Comparison of ENCODE assay signal across 8 cellular contexts in genomic region chr7:43439631-43440401, GRCh38.
DNase-seq lines count a peak whose midpoint lies in the region.

No MANE protein-coding gene starts in this region.

- no peak overlapping the region for H3K27ac Mint-ChIP-seq in immature natural killer cell

- H3K4me1 Mint-ChIP-seq in immature natural killer cell, result no peaks in the 10 kb centered on the region

- no peaks in the 10 kb centered on the region for H3K9me3 Mint-ChIP-seq in immature natural killer cell

- no peaks in the 10 kb centered on the region for H3K36me3 Mint-ChIP-seq in immature natural killer cell

- H3K27me3 Mint-ChIP-seq in immature natural killer cell (ENCODE audit: low read depth in 3 of 3), result peaks cover 0 to 7% (median 0%) of the 10 kb centered on the region in 3 donors

- H3K36me3 ChIP-seq in adipocyte (ENCODE audit: control insufficient read depth, insufficient read depth, low read length, severe bottlenecking), result no peaks in the 10 kb centered on the region

- no peak overlapping the region for H3K4me3 Mint-ChIP-seq in immature natural killer cell

- peaks cover 3% of the 10 kb centered on the region for H3K27me3 ChIP-seq in adipocyte (replicated peaks; ENCODE audit: control insufficient read depth, insufficient read depth, low read length)

- H3K9me3 ChIP-seq in adipocyte (ENCODE audit: control insufficient read depth, low read length), result no peaks in the 10 kb centered on the region

- DNase-seq in Ammon's horn (ENCODE audit: low spot score), result peak; percentile 47
- DNase-seq in GM19238 (ENCODE audit: insufficient read length, low spot score), result peak; percentile 76
- DNase-seq in HuH-7 (ENCODE audit: low spot score), result peak; percentile 95
- peak; percentile 18 for DNase-seq in SKM-1 (lab: John Stamatoyannopoulos, UW; ENCODE audit: unreplicated experiment)
- DNase-seq in adipocyte (ENCODE audit: low read depth), result peak; percentile 51
- peak; percentile 2 to 31 (median 27) for DNase-seq in immature natural killer cell
- DNase-seq in stimulated activated CD4-positive, alpha-beta T cell treated with anti-CD3 and anti-CD28 coated beads, Interleukin-4, amount 100 ng/mL, for 24 hours, result peak; percentile 59
- DNase-seq in ureter (ENCODE audit: low spot score), result no peak

- H3K9ac ChIP-seq in adipocyte (ENCODE audit: low read length), result no peak overlapping the region

- H3K4me1 ChIP-seq in adipocyte (ENCODE audit: control insufficient read depth, insufficient read depth, low read length), result no peaks in the 10 kb centered on the region

- H3K4me3 ChIP-seq in adipocyte (ENCODE audit: low read length), result no peak overlapping the region
